In genomic region chr4:83219991-83220360, GRCh38 we compare ENCODE assay signal across 12 cellular contexts.
A peak's percentile ranks its signal among the peaks of the same experiment; 100 is the strongest.
DNase-seq lines count a peak whose midpoint lies in the region; ATAC-seq and TF ChIP-seq lines count a peak whose summit lies in the region.
"Had no signal": no experiment of that assay in that cellular context is flagged by ENCODE, and none has a peak within 500 bp of the region (broad histone marks: within the 10 kb centered on the region; RNA-seq: fewer than 3 reads in every experiment).

No MANE protein-coding gene starts in this region.

- H3K4me3 ChIP-seq in OCI-LY3 (ENCODE audit: low read length) = peak overlapping the region; percentile 56; the same call in 1 of the 2 replicates
- H3K4me3 ChIP-seq in breast epithelium = peak overlapping the region in 2 of 3 donors; percentile 41 to 46

- no peaks in the 10 kb centered on the region for H3K79me2 ChIP-seq in OCI-LY3 (ENCODE audit: low read length)

- peaks cover 66% of the 10 kb centered on the region for H3K4me1 Mint-ChIP-seq in activated CD4-positive, alpha-beta T cell treated with anti-CD3 and anti-CD28 coated beads, Interleukin-2, amount 10 ng/mL, durations not matched to agents 24 days and 14 days
- peaks cover 77 to 81% of the 10 kb centered on the region in 2 donors for H3K4me1 Mint-ChIP-seq in natural killer cell

- no peaks in the 10 kb centered on the region for H3K9me3 ChIP-seq in OCI-LY3 (ENCODE audit: insufficient read depth, low read length)
- H3K9me3 ChIP-seq in breast epithelium = no peaks in the 10 kb centered on the region

- peak overlapping the region; percentile 30; the same call in 1 of the 2 replicates for H2AFZ ChIP-seq in OCI-LY3 (ENCODE audit: low read depth, low read length)

- TF ChIP-seq POLR2A in breast epithelium (IDR thresholded peaks at IDR 0.05) = no peak

- H3K27me3 Mint-ChIP-seq in activated CD4-positive, alpha-beta T cell treated with anti-CD3 and anti-CD28 coated beads, Interleukin-2, amount 10 ng/mL, durations not matched to agents 24 days and 14 days = peaks cover under 1% of the 10 kb centered on the region
- H3K27me3 Mint-ChIP-seq in natural killer cell (ENCODE audit: low read depth in 2 of 2) = no peaks in the 10 kb centered on the region

- no peak overlapping the region for H3K9ac ChIP-seq in OCI-LY3 (ENCODE audit: low read length)

- intact Hi-C loops in activated CD4-positive, alpha-beta T cell treated with anti-CD3 and anti-CD28 coated beads, Interleukin-2, amount 10 ng/mL, durations not matched to agents 24 days and 14 days (cut with micrococcal nuclease) = loop anchor here (1.0 to 5.0 kb wide), 9 partner anchors 11 to 315 kb away; partner anchors contain the start of genes COQ2 and HELQ
- intact Hi-C loops in breast epithelium (cut with DNase I; ENCODE audit: low total_unique reads) = no loop called here
- intact Hi-C loops in natural killer cell (cut with micrococcal nuclease) = loop anchor here (5.0 to 10.0 kb wide), 2 partner anchors 235 to 318 kb away; partner anchors contain the start of genes HELQ, MRPS18C and THAP9

- TF ChIP-seq CTCF in OCI-LY3 (IDR thresholded peaks at IDR 0.05; ENCODE audit: low read depth, low read length) (no peak), breast epithelium (IDR thresholded peaks at IDR 0.05) (no peak), natural killer cell (IDR thresholded peaks at IDR 0.05) (no peak)

- peaks cover 2% of the 10 kb centered on the region for H3K9me3 Mint-ChIP-seq in activated CD4-positive, alpha-beta T cell treated with anti-CD3 and anti-CD28 coated beads, Interleukin-2, amount 10 ng/mL, durations not matched to agents 24 days and 14 days
- H3K9me3 Mint-ChIP-seq in natural killer cell = no peaks in the 10 kb centered on the region

- H3K27ac Mint-ChIP-seq in activated CD4-positive, alpha-beta T cell treated with anti-CD3 and anti-CD28 coated beads, Interleukin-2, amount 10 ng/mL, durations not matched to agents 24 days and 14 days = peak overlapping the region; percentile 87
- peak overlapping the region; percentile 83 to 96 for H3K27ac Mint-ChIP-seq in natural killer cell

- H3K4me1 ChIP-seq in OCI-LY3 (ENCODE audit: low read length) = peaks cover 58% of the 10 kb centered on the region
- H3K4me1 ChIP-seq in breast epithelium = no peaks in the 10 kb centered on the region

- no peak for ATAC-seq in natural killer cell
- ATAC-seq: PC-3 had no signal

- H4K20me1 ChIP-seq in OCI-LY3 (ENCODE audit: insufficient read depth, low read length) = no peaks in the 10 kb centered on the region

- peaks cover 7% of the 10 kb centered on the region for H3K36me3 Mint-ChIP-seq in activated CD4-positive, alpha-beta T cell treated with anti-CD3 and anti-CD28 coated beads, Interleukin-2, amount 10 ng/mL, durations not matched to agents 24 days and 14 days (ENCODE audit: low read depth)
- no peaks in the 10 kb centered on the region for H3K36me3 Mint-ChIP-seq in natural killer cell

- DNase-seq in activated CD4-positive, alpha-beta T cell treated with anti-CD3 and anti-CD28 coated beads, Interleukin-2, amount 10 ng/mL, durations not matched to agents 24 days and 14 days = no peak
- DNase-seq in activated CD4-positive, alpha-beta T cell treated with anti-CD3 and anti-CD28 coated beads for 48 hours = no peak
- DNase-seq in breast epithelium (ENCODE audit: low spot score in 2 of 2) = no peak
- no peak for DNase-seq in natural killer cell
- DNase-seq in GM19240 (ENCODE audit: insufficient read length, low spot score) = no peak
- DNase-seq in activated effector memory CD4-positive, alpha-beta T cell treated with anti-CD3 and anti-CD28 coated beads, Interleukin-2, amount 50 U/mL, for 16 hours = no peak
- DNase-seq in AML-193 (lab: John Stamatoyannopoulos, UW) = no peak
- DNase-seq: brain microvascular endothelial cell, HCEC 1CT, NCI-H1436 treated with DMSO at 0.1 percent for 48 hours, PC-3 had no signal

- H3K4me2 ChIP-seq in OCI-LY3 (ENCODE audit: low read length) = peak overlapping the region; percentile 69

- H3K36me3 ChIP-seq in OCI-LY3 (replicated peaks; ENCODE audit: low read depth, low read length) = no peaks in the 10 kb centered on the region
- H3K36me3 ChIP-seq in breast epithelium = no peaks in the 10 kb centered on the region
- H3K36me3 ChIP-seq: brain microvascular endothelial cell had no signal

- H3K27me3 ChIP-seq in OCI-LY3 (ENCODE audit: low read depth, low read length) (peaks cover 23% of the 10 kb centered on the region), breast epithelium (no peaks in the 10 kb centered on the region)
- H3K27me3 ChIP-seq: brain microvascular endothelial cell had no signal

- peak overlapping the region; percentile 95; the same call in 1 of the 2 replicates for H3K27ac ChIP-seq in OCI-LY3 (ENCODE audit: low read length)
- H3K27ac ChIP-seq in breast epithelium = peak overlapping the region; percentile 73 to 81
- H3K27ac ChIP-seq: brain microvascular endothelial cell had no signal

- H3K4me3 Mint-ChIP-seq in activated CD4-positive, alpha-beta T cell treated with anti-CD3 and anti-CD28 coated beads, Interleukin-2, amount 10 ng/mL, durations not matched to agents 24 days and 14 days = peak overlapping the region; percentile 79
- H3K4me3 Mint-ChIP-seq in natural killer cell = peak overlapping the region; percentile 77
